In the genomic region with DNA sequence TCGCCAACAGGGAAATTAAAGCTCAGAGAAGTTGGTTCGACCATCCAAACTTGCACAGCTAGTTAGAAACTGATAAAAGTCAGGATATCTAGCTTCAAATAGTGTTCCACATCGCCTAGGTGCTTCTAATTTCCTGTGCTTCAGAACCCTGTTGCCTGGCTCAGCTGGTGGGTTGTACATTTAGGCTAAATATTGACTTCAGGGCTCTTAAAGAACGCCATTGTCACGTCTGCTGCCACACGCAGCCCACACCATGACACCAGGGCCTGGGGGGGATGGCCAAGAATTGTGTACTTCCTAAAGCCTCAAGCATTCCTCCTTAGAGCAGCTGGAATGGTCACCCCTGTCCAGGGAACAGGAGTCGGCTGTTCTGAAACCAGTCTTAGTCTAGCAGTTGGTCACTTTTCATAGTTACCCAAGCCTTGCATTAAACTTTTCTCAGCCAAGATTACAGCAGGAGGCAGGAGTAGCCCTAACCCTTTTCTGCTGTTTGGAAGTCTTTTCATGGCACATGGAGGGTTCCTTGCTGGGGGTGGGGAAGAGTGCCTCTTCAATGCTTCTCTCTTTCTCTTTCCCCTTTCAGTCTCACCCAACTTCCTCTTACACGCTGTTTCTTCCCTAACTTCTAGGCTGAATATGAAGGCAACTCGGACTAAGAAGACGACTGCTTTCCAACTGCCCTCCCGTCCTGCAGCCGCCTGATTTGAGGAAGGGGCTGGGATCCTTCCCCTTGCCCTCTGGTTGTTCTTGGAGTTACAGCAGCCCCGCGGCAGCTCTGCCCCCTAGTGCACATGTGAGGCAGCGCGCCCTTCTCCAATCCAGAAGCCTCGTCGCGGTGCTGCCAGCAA, we compare ENCODE assay signal across 8 cellular contexts. TPM values are rescaled to one million over a fixed set of nuclear protein-coding genes. Genes with fewer than 3 reads are reported as not detected.
A peak's percentile ranks its signal among the peaks of the same experiment; 100 is the strongest.
DNase-seq lines count a peak whose midpoint lies in the region; ATAC-seq and TF ChIP-seq lines count a peak whose summit lies in the region.

No MANE protein-coding gene starts in this region.

- no peaks in the 10 kb centered on the region for H3K9me3 Mint-ChIP-seq in activated naive CD4-positive, alpha-beta T cell treated with anti-CD3 and anti-CD28 coated beads for 36 hours

- intact Hi-C loops in activated naive CD4-positive, alpha-beta T cell treated with anti-CD3 and anti-CD28 coated beads for 36 hours (cut with micrococcal nuclease), result loop anchor here (1.0 to 2.0 kb wide), 6 partner anchors 8 to 351 kb away; a partner anchor contains a TSS

- ATAC-seq in gastroesophageal sphincter (peak; percentile 22), thoracic aorta (ENCODE audit: insufficient number of reproducible peaks, low FRiP score, low read depth) (peak; percentile 31), GM21381 (IDR thresholded peaks at IDR 0.05; ENCODE audit: unreplicated experiment) (no peak)

- H3K27ac Mint-ChIP-seq in activated naive CD4-positive, alpha-beta T cell treated with anti-CD3 and anti-CD28 coated beads for 36 hours, result no peak overlapping the region

- peak overlapping the region; percentile 80 for H3K4me3 Mint-ChIP-seq in activated naive CD4-positive, alpha-beta T cell treated with anti-CD3 and anti-CD28 coated beads for 36 hours

- DNase-seq in DMS79 (lab: John Stamatoyannopoulos, UW) (peak; percentile 62), KG1 (lab: John Stamatoyannopoulos, UW) (peak; percentile 64), SJCRH30 (peak; percentile 67 to 82), thoracic aorta (ENCODE audit: low spot score) (no peak)
- DNase-seq in activated naive CD4-positive, alpha-beta T cell treated with anti-CD3 and anti-CD28 coated beads for 36 hours, result peak; percentile 88

- H3K4me1 ChIP-seq in SJCRH30, result no peaks in the 10 kb centered on the region
- H3K4me1 ChIP-seq in gastroesophageal sphincter, result peaks cover 0 to 40% (median 20%) of the 10 kb centered on the region in 3 donors
- peaks cover 20% of the 10 kb centered on the region for H3K4me1 ChIP-seq in neuron (ENCODE audit: insufficient read depth, low read length)
- H3K4me1 ChIP-seq in thoracic aorta (ENCODE audit: control insufficient read depth in 1 of 2, low read depth in 2 of 2), result peaks cover 6 to 32% of the 10 kb centered on the region in 2 donors

- H3K4me1 Mint-ChIP-seq in activated naive CD4-positive, alpha-beta T cell treated with anti-CD3 and anti-CD28 coated beads for 36 hours (ENCODE audit: low read depth), result peaks cover 20% of the 10 kb centered on the region

- H3K27me3 ChIP-seq in SJCRH30 (no peaks in the 10 kb centered on the region), gastroesophageal sphincter (no peaks in the 10 kb centered on the region), neuron (ENCODE audit: insufficient read depth, low read length) (no peaks in the 10 kb centered on the region), thoracic aorta (replicated peaks; ENCODE audit: insufficient read depth) (no peaks in the 10 kb centered on the region)

- no peak for TF ChIP-seq POLR2A in gastroesophageal sphincter (IDR thresholded peaks at IDR 0.05)

- no peaks in the 10 kb centered on the region for H3K36me3 Mint-ChIP-seq in activated naive CD4-positive, alpha-beta T cell treated with anti-CD3 and anti-CD28 coated beads for 36 hours (ENCODE audit: low read depth)

- no peak for TF ChIP-seq EP300 in gastroesophageal sphincter (IDR thresholded peaks at IDR 0.05)

- H2AFZ ChIP-seq in neuron (ENCODE audit: low read depth, low read length), result peak overlapping the region; percentile 59

- no peaks in the 10 kb centered on the region for H3K27me3 Mint-ChIP-seq in activated naive CD4-positive, alpha-beta T cell treated with anti-CD3 and anti-CD28 coated beads for 36 hours (ENCODE audit: low read depth)

- H3K27ac ChIP-seq in SJCRH30 (no peak overlapping the region), gastroesophageal sphincter (peak overlapping the region; percentile 88 to 96 (median 90)), thoracic aorta (peak overlapping the region; percentile 95 to 96)

- 3 to 6% methylated on average over 4 to 8 of the region's 19 CpGs for WGBS in gastroesophageal sphincter (ENCODE audit: low coverage in 1 of 2), 2 donors

- TF ChIP-seq CTCF in gastroesophageal sphincter (IDR thresholded peaks at IDR 0.05) (peak; percentile 97 to 99 (median 98)), thoracic aorta (IDR thresholded peaks at IDR 0.05) (peak; percentile 96)

- H3K9me3 ChIP-seq in SJCRH30 (replicated peaks), result no peaks in the 10 kb centered on the region
- H3K9me3 ChIP-seq in gastroesophageal sphincter, result no peaks in the 10 kb centered on the region
- H3K9me3 ChIP-seq in neuron (ENCODE audit: low read length), result no peaks in the 10 kb centered on the region
- no peaks in the 10 kb centered on the region for H3K9me3 ChIP-seq in thoracic aorta

- H3K36me3 ChIP-seq in SJCRH30, result no peaks in the 10 kb centered on the region
- H3K36me3 ChIP-seq in gastroesophageal sphincter, result no peaks in the 10 kb centered on the region
- H3K36me3 ChIP-seq in neuron (ENCODE audit: insufficient read depth, low read length), result no peaks in the 10 kb centered on the region
- H3K36me3 ChIP-seq in thoracic aorta, result no peaks in the 10 kb centered on the region

- H3K4me3 ChIP-seq in SJCRH30 (peak overlapping the region; percentile 69), gastroesophageal sphincter (peak overlapping the region; percentile 53 to 58), neuron (ENCODE audit: low read length) (peak overlapping the region; percentile 69), thoracic aorta (peak overlapping the region; percentile 79)

- CTCF ChIA-PET in activated naive CD4-positive, alpha-beta T cell treated with anti-CD3 and anti-CD28 coated beads for 36 hours (lab: Charles Lee), result interaction anchor here (0.5 to 6.3 kb wide), 22 partner anchors 9 to 435 kb away, joined by 3 to 78 read pairs (median 4); a partner anchor contains a TSS

RNA-seq across cellular contexts. Expression of a gene that starts 17.1 kb away (rescaled TPM):
- 2.9 and 3.1 TPM in 2 replicates for total RNA-seq in SJCRH30 (2014; rRNA removed; shearing (Covaris generic))
- total RNA-seq in activated naive CD4-positive, alpha-beta T cell treated with anti-CD3 and anti-CD28 coated beads for 36 hours, result 10 to 100 TPM; 34.5 to 35.7 TPM
- 100 to 1,000 TPM in 3 of 4 donors, 10 to 100 TPM in 1; 78.0 to 286 (median 179) TPM for total RNA-seq in gastroesophageal sphincter
- 1,000 to 10,000 TPM in 1 of 2 donors, 100 to 1,000 TPM in 1; 358 to 3,038 TPM for total RNA-seq in thoracic aorta
